In the genomic region with DNA sequence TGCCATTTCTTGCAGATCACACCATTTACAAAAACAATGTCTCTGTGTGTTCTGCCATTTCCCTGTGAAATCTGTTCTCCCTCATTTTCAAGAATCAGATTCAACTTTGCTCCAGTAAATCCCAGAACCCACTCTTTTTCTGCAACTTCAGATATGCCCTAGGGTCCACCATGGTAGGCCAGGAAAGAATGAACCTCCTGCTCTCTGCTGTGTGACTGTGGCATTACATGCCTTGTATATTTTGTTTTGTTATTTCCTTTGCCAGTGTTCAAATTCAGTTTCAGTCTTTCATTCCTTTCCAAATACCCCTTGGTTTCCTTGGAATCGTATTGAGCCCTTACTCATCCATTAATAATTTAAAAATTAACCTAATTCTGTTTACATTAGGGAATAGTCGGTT, we compare ENCODE assay signal across 23 cellular contexts.
A peak's percentile ranks its signal among the peaks of the same experiment; 100 is the strongest.
DNase-seq lines count a peak whose midpoint lies in the region; ATAC-seq and TF ChIP-seq lines count a peak whose summit lies in the region.
"Had no signal": no experiment of that assay in that cellular context is flagged by ENCODE, and none has a peak within 500 bp of the region (broad histone marks: within the 10 kb centered on the region; RNA-seq: fewer than 3 reads in every experiment).

No MANE protein-coding gene starts in this region.

- BruUV-seq in MCF 10A (replicated peaks; lab: Mats Ljungman, UMichigan), result no TSS peak
- no TSS peak for BruUV-seq in mammary epithelial cell (replicated peaks; lab: Mats Ljungman, UMichigan)

- H3K4me3 Mint-ChIP-seq in MCF 10A (ENCODE audit: unreplicated experiment), result no peak overlapping the region
- H3K4me3 Mint-ChIP-seq: activated T-cell treated with anti-CD3 and anti-CD28 coated beads, Interleukin-2, amount 50 U/mL, for 4 hours; stimulated activated memory B cell treated with anti-CD40 and anti-IgM and Interleukin-4, amounts not matched to agents 10 μg/mL and 1 μg/mL and 100 μg/mL, for 72 hours; T-cell had no signal

- in situ Hi-C loops in mammary epithelial cell (cut with MboI; ENCODE audit: low sequenced_read_pairs in 2 of 2), result no loop called here

- TF ChIP-seq POLR2A in testis (IDR thresholded peaks at IDR 0.05), result no peak

- H3K4me2 ChIP-seq in mammary epithelial cell (ENCODE audit: insufficient read depth, low read depth, low read length) (no peak overlapping the region), trophoblast cell (ENCODE audit: low read length) (no peak overlapping the region)

- H3K9ac ChIP-seq in mammary epithelial cell (ENCODE audit: insufficient read depth, low read length), result no peak overlapping the region
- no peak overlapping the region for H3K9ac ChIP-seq in adipocyte (ENCODE audit: low read length)
- H3K9ac ChIP-seq in trophoblast cell (ENCODE audit: low read length), result no peak overlapping the region

- H3K14ac ChIP-seq in trophoblast cell (ENCODE audit: low read length), result no peak overlapping the region

- no peak overlapping the region for H2AK5ac ChIP-seq in trophoblast cell (ENCODE audit: low read length)

- CTCF ChIA-PET in MCF 10A (lab: Yijun Ruan, JAX), result interaction anchor here (0.6 kb wide), 1 partner anchor 362 kb away, joined by 3 read pairs; no protein-coding TSS in a partner anchor
- CTCF ChIA-PET in mammary epithelial cell (lab: Charles Lee; ENCODE audit: low non-redundant PET), result no interaction called here

- no peak overlapping the region for H2BK12ac ChIP-seq in trophoblast cell (ENCODE audit: low read length)

- no peaks in the 10 kb centered on the region for H3K36me3 Mint-ChIP-seq in MCF 10A (ENCODE audit: insufficient read depth, unreplicated experiment)
- H3K36me3 Mint-ChIP-seq: stimulated activated memory B cell treated with anti-CD40 and anti-IgM and Interleukin-4, amounts not matched to agents 10 μg/mL and 1 μg/mL and 100 μg/mL, for 72 hours; T-cell had no signal

- H2AFZ ChIP-seq in mammary epithelial cell (ENCODE audit: low read depth, low read length), result no peak overlapping the region
- H2AFZ ChIP-seq in trophoblast cell (ENCODE audit: insufficient read depth, low read length, poor library complexity), result no peak overlapping the region

- peaks cover 2% of the 10 kb centered on the region for H3K9me3 ChIP-seq in mammary epithelial cell (replicated peaks; ENCODE audit: insufficient read depth, low read length)
- no peaks in the 10 kb centered on the region for H3K9me3 ChIP-seq in adipocyte (ENCODE audit: control insufficient read depth, low read length)
- H3K9me3 ChIP-seq in trophoblast cell (ENCODE audit: insufficient read depth, low read depth, low read length), result no peaks in the 10 kb centered on the region
- no peaks in the 10 kb centered on the region for H3K9me3 ChIP-seq in testis

- H2BK120ac ChIP-seq in trophoblast cell (ENCODE audit: insufficient read depth, low read length, poor library complexity), result no peak overlapping the region

- ATAC-seq in HG03460 (IDR thresholded peaks at IDR 0.05; ENCODE audit: unreplicated experiment), result no peak
- ATAC-seq: activated T-cell treated with anti-CD3 and anti-CD28 coated beads, Interleukin-2, amount 50 U/mL, for 4 hours; heart right ventricle; left ventricle myocardium superior; PC-3; stimulated activated memory B cell treated with anti-CD40 and anti-IgM and Interleukin-4, amounts not matched to agents 10 μg/mL and 1 μg/mL and 100 μg/mL, for 72 hours; T-cell had no signal

- H4K8ac ChIP-seq in trophoblast cell (ENCODE audit: low read depth, low read length), result no peak overlapping the region

- H3K9me3 Mint-ChIP-seq in MCF 10A (ENCODE audit: unreplicated experiment), result no peaks in the 10 kb centered on the region

- no peak overlapping the region for H3K4me3 ChIP-seq in mammary epithelial cell (replicated peaks in 1 of 3; ENCODE audit: insufficient read depth in 1 of 3, low read depth in 2 of 3, low read length in 3 of 3)
- no peak overlapping the region for H3K4me3 ChIP-seq in adipocyte (ENCODE audit: low read length)
- H3K4me3 ChIP-seq in trophoblast cell (ENCODE audit: low read depth, low read length), result no peak overlapping the region
- H3K4me3 ChIP-seq in testis, result no peak overlapping the region
- H3K4me3 ChIP-seq: heart right ventricle had no signal

- no peak overlapping the region for H3K23ac ChIP-seq in trophoblast cell (ENCODE audit: low read length)

- WGBS in mammary epithelial cell (ENCODE audit: low coverage, missing lambda C conversion rate), result 35% methylated on average over 2 of the region's 2 CpGs
- WGBS in trophoblast cell (ENCODE audit: extremely low coverage, insufficient coverage, insufficient read length), result no CpG with 5 or more reads among the region's 2 CpGs
- WGBS in testis, 2 donors, result 70 to 82% methylated on average over 2 of the region's 2 CpGs

- H3K79me2 ChIP-seq in mammary epithelial cell (ENCODE audit: insufficient read depth, low read length) (no peaks in the 10 kb centered on the region), trophoblast cell (ENCODE audit: control insufficient read depth, insufficient read depth, low read length, poor library complexity) (no peaks in the 10 kb centered on the region)

- intact Hi-C loops in MCF 10A (cut with micrococcal nuclease), result loop anchor here (1.0 kb wide), 1 partner anchor 420 kb away; no protein-coding TSS in a partner anchor
- intact Hi-C loops in mammary epithelial cell (cut with micrococcal nuclease), result loop anchor here (1.0 kb wide), 1 partner anchor 362 kb away; no protein-coding TSS in a partner anchor
- intact Hi-C loops in testis (cut with DNase I; ENCODE audit: low total_unique reads), result no loop called here

- H3K4ac ChIP-seq in trophoblast cell (ENCODE audit: low read depth, low read length), result no peak overlapping the region

- no peaks in the 10 kb centered on the region for H3K79me1 ChIP-seq in trophoblast cell (ENCODE audit: low read length)

- H3K36me3 ChIP-seq in mammary epithelial cell (ENCODE audit: insufficient read depth, low read length), result no peaks in the 10 kb centered on the region
- no peaks in the 10 kb centered on the region for H3K36me3 ChIP-seq in adipocyte (ENCODE audit: control insufficient read depth, insufficient read depth, low read length, severe bottlenecking)
- H3K36me3 ChIP-seq in trophoblast cell (ENCODE audit: control insufficient read depth in 1 of 2, insufficient read depth in 2 of 2, low read length in 2 of 2), result no peaks in the 10 kb centered on the region
- no peaks in the 10 kb centered on the region for H3K36me3 ChIP-seq in testis (ENCODE audit: low read depth, missing control alignments)
- H3K36me3 ChIP-seq: heart right ventricle had no signal

- POLR2A ChIA-PET in MCF 10A (lab: Yijun Ruan, JAX), result no interaction called here

- H3K27ac Mint-ChIP-seq in MCF 10A (ENCODE audit: low read depth, unreplicated experiment), result no peak overlapping the region
- H3K27ac Mint-ChIP-seq: stimulated activated memory B cell treated with anti-CD40 and anti-IgM and Interleukin-4, amounts not matched to agents 10 μg/mL and 1 μg/mL and 100 μg/mL, for 72 hours; T-cell had no signal

- DNase-seq in MCF 10A (ENCODE audit: unreplicated experiment), result peak; percentile 3
- no peak for DNase-seq in mammary epithelial cell
- peak; percentile 4 for DNase-seq in adipocyte (ENCODE audit: low read depth)
- peak; percentile 14 for DNase-seq in iPS-NIHi7 (ENCODE audit: extremely low spot score)
- no peak for DNase-seq in trophoblast cell
- DNase-seq in medulla oblongata (ENCODE audit: extremely low spot score), result no peak
- no peak for DNase-seq in testis
- DNase-seq: activated CD4-positive, alpha-beta T cell treated with anti-CD3 and anti-CD28 coated beads for 1 hour; activated naive CD4-positive, alpha-beta T cell; activated T-cell treated with anti-CD3 and anti-CD28 coated beads, Interleukin-2, amount 50 U/mL, for 4 hours; amniotic stem cell; cortex of kidney; heart right ventricle; KBM-7; left ventricle myocardium superior; MV-4-11; NCI-H187; PC-3; Right ventricle myocardium superior; small intestine; T-cell had no signal

- H3K27me3 Mint-ChIP-seq in MCF 10A (ENCODE audit: insufficient read depth, unreplicated experiment), result peaks cover 34% of the 10 kb centered on the region
- H3K27me3 Mint-ChIP-seq: T-cell had no signal

- H4K20me1 ChIP-seq in mammary epithelial cell (ENCODE audit: insufficient read depth, low read length), result no peaks in the 10 kb centered on the region

- H3K4me1 Mint-ChIP-seq in MCF 10A (ENCODE audit: insufficient read depth, unreplicated experiment), result no peaks in the 10 kb centered on the region
- H3K4me1 Mint-ChIP-seq: stimulated activated memory B cell treated with anti-CD40 and anti-IgM and Interleukin-4, amounts not matched to agents 10 μg/mL and 1 μg/mL and 100 μg/mL, for 72 hours; T-cell had no signal

- H3K18ac ChIP-seq in trophoblast cell (ENCODE audit: low read length), result no peak overlapping the region

- H3K4me1 ChIP-seq in mammary epithelial cell (ENCODE audit: insufficient read depth, low read length), result no peaks in the 10 kb centered on the region
- H3K4me1 ChIP-seq in adipocyte (ENCODE audit: control insufficient read depth, insufficient read depth, low read length), result no peaks in the 10 kb centered on the region
- no peaks in the 10 kb centered on the region for H3K4me1 ChIP-seq in trophoblast cell (ENCODE audit: control insufficient read depth in 1 of 2, insufficient read depth in 2 of 2, low read length in 2 of 2)
- H3K4me1 ChIP-seq in testis, result no peaks in the 10 kb centered on the region
- H3K4me1 ChIP-seq: heart right ventricle had no signal

- TF ChIP-seq CTCF in MCF 10A (IDR thresholded peaks at IDR 0.05; ENCODE audit: unreplicated experiment), result no peak
- peak in 1 of 2 donors; percentile 46 for TF ChIP-seq CTCF in mammary epithelial cell (conservative IDR thresholded peaks at IDR 0.05 in 1 of 2, IDR thresholded peaks at IDR 0.05 in 1 of 2; ENCODE audit: extremely low read depth in 1 of 2, insufficient read depth in 1 of 2, low read depth in 1 of 2, low read length in 2 of 2)
- TF ChIP-seq CTCF in testis (IDR thresholded peaks at IDR 0.05), result no peak

- no peak overlapping the region for H4K12ac ChIP-seq in trophoblast cell (ENCODE audit: low read depth, low read length)

- dilution Hi-C loops in mammary epithelial cell (cut with HindIII; ENCODE audit: low sequenced_read_pairs), result no loop called here

- no peak overlapping the region for H3K27ac ChIP-seq in mammary epithelial cell (ENCODE audit: insufficient read depth, low read depth, low read length)
- no peak overlapping the region for H3K27ac ChIP-seq in trophoblast cell (ENCODE audit: low read depth, low read length)
- no peak overlapping the region for H3K27ac ChIP-seq in testis
- H3K27ac ChIP-seq: heart right ventricle had no signal

- H3K27me3 ChIP-seq in mammary epithelial cell (ENCODE audit: insufficient read depth, low read length), result no peaks in the 10 kb centered on the region
- H3K27me3 ChIP-seq in adipocyte (replicated peaks; ENCODE audit: control insufficient read depth, insufficient read depth, low read length), result no peaks in the 10 kb centered on the region
- no peaks in the 10 kb centered on the region for H3K27me3 ChIP-seq in trophoblast cell (ENCODE audit: insufficient read depth, low read length)
- no peaks in the 10 kb centered on the region for H3K27me3 ChIP-seq in testis
- H3K27me3 ChIP-seq: heart right ventricle had no signal

- no peak overlapping the region for H2BK5ac ChIP-seq in trophoblast cell (ENCODE audit: low read depth, low read length, poor library complexity)

- H4K91ac ChIP-seq in trophoblast cell (ENCODE audit: low read depth, low read length), result no peak overlapping the region

Comparison
In these comparisons a context has a peak if more than half of its experiments do, and no peak if none do; other contexts are left out.
1. DNase-seq: peak in MCF 10A (single experiment), adipocyte (single experiment) and iPS-NIHi7 (single experiment); none in mammary epithelial cell (single experiment), trophoblast cell (0 of 2), medulla oblongata (single experiment) and testis (single experiment).